19 cellular contexts compared by ENCODE assay signal in the genomic region with DNA sequence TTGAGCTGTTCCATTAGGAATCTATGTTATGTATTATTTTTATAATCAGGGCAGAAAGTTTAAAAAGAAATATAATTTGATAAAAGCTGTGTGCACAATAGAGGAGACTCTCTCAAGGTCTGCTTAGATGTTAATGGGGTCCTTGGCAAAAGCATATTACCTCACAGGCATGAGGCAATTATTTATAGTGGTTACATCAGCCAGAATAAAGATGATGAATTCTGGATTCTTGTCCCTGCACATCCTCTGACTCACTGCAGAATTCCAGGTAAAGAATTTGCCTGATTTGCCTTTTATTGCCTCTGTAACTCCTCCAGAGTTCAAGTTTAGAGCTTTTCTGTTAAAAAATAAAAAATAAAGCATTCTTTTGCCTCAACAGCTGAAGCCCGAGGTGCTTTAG.
DNase-seq lines count a peak whose midpoint lies in the region; ATAC-seq, FAIRE-seq and TF ChIP-seq lines count a peak whose summit lies in the region.
"Had no signal": no experiment of that assay in that cellular context is flagged by ENCODE, and none has a peak within 500 bp of the region (broad histone marks: within the 10 kb centered on the region; RNA-seq: fewer than 3 reads in every experiment).

No MANE protein-coding gene starts in this region.

- TF ChIP-seq CTCF in chondrocyte (IDR thresholded peaks at IDR 0.05) (no peak), omental fat pad (IDR thresholded peaks at IDR 0.05) (no peak)

- ATAC-seq in omental fat pad (ENCODE audit: low FRiP score) (peak; percentile 49), GM18868 (IDR thresholded peaks at IDR 0.05; ENCODE audit: unreplicated experiment) (no peak)
- ATAC-seq: T-helper 17 cell had no signal

- no peaks in the 10 kb centered on the region for H3K9me3 Mint-ChIP-seq in chondrocyte (ENCODE audit: low read depth)
- H3K9me3 Mint-ChIP-seq: activated CD4-positive, alpha-beta memory T cell treated with anti-CD3 and anti-CD28 coated beads for 36 hours had no signal

- peak; percentile 28 for DNase-seq in NCI-H146 treated with DMSO at 0.1 percent for 48 hours (lab: John Stamatoyannopoulos, UW; ENCODE audit: unreplicated experiment)
- no peak for DNase-seq in NCI-H146 (lab: John Stamatoyannopoulos, UW)
- peak; percentile 74 for DNase-seq in NCI-H226
- DNase-seq in chondrocyte (ENCODE audit: low spot score): no peak
- no peak for DNase-seq in omental fat pad (ENCODE audit: low spot score)
- no peak for DNase-seq in GM12891 (ENCODE audit: insufficient read length, low spot score)
- DNase-seq in hepatic stellate cell (ENCODE audit: low spot score): no peak
- DNase-seq: 8988T; activated CD4-positive, alpha-beta memory T cell treated with anti-CD3 and anti-CD28 coated beads for 36 hours; activated naive CD4-positive, alpha-beta T cell treated with anti-CD3 and anti-CD28 coated beads, Interleukin-2, amount 10 ng/mL, durations not matched to agents 7 days and 5 days; dorsolateral prefrontal cortex; heart left ventricle; midbrain; NCI-H1048; NCI-H82; T-helper 17 cell; testis had no signal

- no peaks in the 10 kb centered on the region for H3K36me3 Mint-ChIP-seq in chondrocyte (ENCODE audit: low read depth)
- H3K36me3 Mint-ChIP-seq: activated CD4-positive, alpha-beta memory T cell treated with anti-CD3 and anti-CD28 coated beads for 36 hours had no signal

- H3K4me1 Mint-ChIP-seq in chondrocyte (ENCODE audit: low read depth): peaks cover 23% of the 10 kb centered on the region
- H3K4me1 Mint-ChIP-seq: T-helper 17 cell had no signal

- H3K27me3 Mint-ChIP-seq in chondrocyte (ENCODE audit: low read depth): no peaks in the 10 kb centered on the region

- no peak for FAIRE-seq in GM12891 (lab: Jason Lieb, UNC)
- FAIRE-seq: D721Med had no signal

- no peak for TF ChIP-seq POLR2A in GM12891 (IDR thresholded peaks at IDR 0.05; ENCODE audit: low read depth, low read length)

- H3K27ac Mint-ChIP-seq in chondrocyte (ENCODE audit: unreplicated experiment): peak overlapping the region; percentile 39
- H3K27ac Mint-ChIP-seq: activated CD4-positive, alpha-beta memory T cell treated with anti-CD3 and anti-CD28 coated beads for 36 hours; activated naive CD4-positive, alpha-beta T cell treated with anti-CD3 and anti-CD28 coated beads, Interleukin-2, amount 10 ng/mL, durations not matched to agents 7 days and 5 days; T-helper 17 cell had no signal

- H3K4me3 Mint-ChIP-seq in chondrocyte (ENCODE audit: unreplicated experiment): no peak overlapping the region
- H3K4me3 Mint-ChIP-seq: activated CD4-positive, alpha-beta memory T cell treated with anti-CD3 and anti-CD28 coated beads for 36 hours; activated naive CD4-positive, alpha-beta T cell treated with anti-CD3 and anti-CD28 coated beads, Interleukin-2, amount 10 ng/mL, durations not matched to agents 7 days and 5 days; T-helper 17 cell had no signal

TF ChIP-seq in GM12891, 5 proteins besides CTCF, POLR2A, EP300 and RAD21:
- TF ChIP-seq PAX5 (IDR thresholded peaks at IDR 0.05; ENCODE audit: insufficient read depth, low read length, severe bottlenecking): no peak
- TF ChIP-seq POU2F2 (IDR thresholded peaks at IDR 0.05; ENCODE audit: low read depth, low read length): no peak
- no peak for TF ChIP-seq POLR2AphosphoS5 (IDR thresholded peaks at IDR 0.05; ENCODE audit: low read depth, low read length)
- no peak for TF ChIP-seq TAF1 (IDR thresholded peaks at IDR 0.05; ENCODE audit: low read depth, low read length)
- no peak for TF ChIP-seq SPI1 (IDR thresholded peaks at IDR 0.05; ENCODE audit: low read depth, low read length)

Comparison
In these comparisons a context has a peak if more than half of its experiments do, and no peak if none do; other contexts are left out.
1. DNase-seq: peak in NCI-H146 treated with DMSO at 0.1 percent for 48 hours (single experiment) and NCI-H226 (single experiment); none in NCI-H146 (single experiment), chondrocyte (single experiment), omental fat pad (single experiment), GM12891 (single experiment) and hepatic stellate cell (single experiment).